ENCODE assay signal across 19 cellular contexts in genomic region chr17:9703781-9704082, GRCh38. TPM values are rescaled to one million over a fixed set of nuclear protein-coding genes. Genes with fewer than 3 reads are reported as not detected.
A peak's percentile ranks its signal among the peaks of the same experiment; 100 is the strongest.
DNase-seq lines count a peak whose midpoint lies in the region; ATAC-seq and FAIRE-seq lines count a peak whose summit lies in the region.
"Had no signal": no experiment of that assay in that cellular context is flagged by ENCODE, and none has a peak within 500 bp of the region (broad histone marks: within the 10 kb centered on the region; RNA-seq: fewer than 3 reads in every experiment).

No MANE protein-coding gene starts in this region.

- peaks cover 8% of the 10 kb centered on the region for H3K79me1 ChIP-seq in trophoblast cell (ENCODE audit: low read length)

- H3K9me3 ChIP-seq in BLaER1 treated with 17β-estradiol and CSF1 and Interleukin-3, amounts not matched to agents 10 nM and 100 nM (replicated peaks in 1 of 11), result peaks cover 0 to 5% (median 0%) of the 10 kb centered on the region in 11 experiments; a peak in 1 of 22 replicates
- no peaks in the 10 kb centered on the region for H3K9me3 ChIP-seq in T-helper 17 cell (ENCODE audit: control insufficient read depth, low read length, poor library complexity, severe bottlenecking)
- peaks cover 3% of the 10 kb centered on the region for H3K9me3 ChIP-seq in trophoblast cell (ENCODE audit: insufficient read depth, low read depth, low read length)

- peak overlapping the region; percentile 46 to 96 (median 78) for H3K4me2 ChIP-seq in BLaER1 treated with 17β-estradiol and CSF1 and Interleukin-3, amounts not matched to agents 10 nM and 100 nM
- no peak overlapping the region for H3K4me2 ChIP-seq in trophoblast cell (ENCODE audit: low read length)

- no peak overlapping the region for H3K4me3 Mint-ChIP-seq in T-helper 17 cell
- H3K4me3 Mint-ChIP-seq: CD14-positive monocyte; CD4-positive, alpha-beta memory T cell had no signal

- H2AK5ac ChIP-seq in trophoblast cell (ENCODE audit: low read length), result no peak overlapping the region

- peaks cover 15 to 80% (median 72%) of the 10 kb centered on the region in 10 experiments for H3K4me1 ChIP-seq in BLaER1 treated with 17β-estradiol and CSF1 and Interleukin-3, amounts not matched to agents 10 nM and 100 nM
- H3K4me1 ChIP-seq in trophoblast cell (ENCODE audit: control insufficient read depth in 1 of 2, insufficient read depth in 2 of 2, low read length in 2 of 2), result peaks cover 22 to 24% of the 10 kb centered on the region in 2 experiments

- H3K27me3 Mint-ChIP-seq in T-helper 17 cell, result peaks cover 9% of the 10 kb centered on the region

- H4K91ac ChIP-seq in trophoblast cell (ENCODE audit: low read depth, low read length), result no peak overlapping the region

- no peak overlapping the region for H3K14ac ChIP-seq in trophoblast cell (ENCODE audit: low read length)

- H3K27ac Mint-ChIP-seq in T-helper 17 cell, result peak overlapping the region; percentile 9
- H3K27ac Mint-ChIP-seq: CD14-positive monocyte had no signal

- H3K23ac ChIP-seq in trophoblast cell (ENCODE audit: low read length), result no peak overlapping the region

- no peak for DNase-seq in T-helper 17 cell
- no peak for DNase-seq in left lobe of liver (ENCODE audit: low spot score)
- no peak for DNase-seq in trophoblast cell
- no peak for DNase-seq in HTR-8/SVneo (ENCODE audit: insufficient read length, low spot score)
- no peak for DNase-seq in NCI-H446 treated with DMSO at 0.1 percent for 48 hours (lab: John Stamatoyannopoulos, UW)
- no peak for DNase-seq in CD1c-positive myeloid dendritic cell (ENCODE audit: extremely low spot score)
- DNase-seq in NK-92 treated with Interleukin-12 subunit alpha and Interleukin-12 subunit beta, amount 100 ng/mL, for 24 hours (lab: John Stamatoyannopoulos, UW), result no peak
- DNase-seq: Calu3; CD4-positive, alpha-beta memory T cell; COR-L47; DMS153; DND-41; H7 had no signal

- H3K36me3 ChIP-seq in BLaER1 treated with 17β-estradiol and CSF1 and Interleukin-3, amounts not matched to agents 10 nM and 100 nM, result peaks cover 0 to 7% (median 0%) of the 10 kb centered on the region in 11 experiments; a peak in 2 of 22 replicates
- H3K36me3 ChIP-seq in trophoblast cell (ENCODE audit: control insufficient read depth in 1 of 2, insufficient read depth in 2 of 2, low read length in 2 of 2), result peaks cover 23 to 37% of the 10 kb centered on the region in 2 experiments

- H3K27ac ChIP-seq in BLaER1 treated with 17β-estradiol and CSF1 and Interleukin-3, amounts not matched to agents 10 nM and 100 nM, result peak overlapping the region in 5 of 11 experiments; percentile 23 to 55 (median 32); a peak in 8 of 22 replicates
- peak overlapping the region; percentile 58 for H3K27ac ChIP-seq in trophoblast cell (ENCODE audit: low read depth, low read length)

- H3K79me2 ChIP-seq in trophoblast cell (ENCODE audit: control insufficient read depth, insufficient read depth, low read length, poor library complexity), result no peaks in the 10 kb centered on the region

- H3K9ac ChIP-seq in BLaER1 treated with 17β-estradiol and CSF1 and Interleukin-3, amounts not matched to agents 10 nM and 100 nM, result peak overlapping the region in 3 of 11 experiments; percentile 24 to 60 (median 44); a peak in 6 of 22 replicates
- no peak overlapping the region for H3K9ac ChIP-seq in trophoblast cell (ENCODE audit: low read length)

- peak overlapping the region in 2 of 10 experiments; percentile 26 to 46; a peak in 2 of 20 replicates for H3K4me3 ChIP-seq in BLaER1 treated with 17β-estradiol and CSF1 and Interleukin-3, amounts not matched to agents 10 nM and 100 nM
- no peak overlapping the region for H3K4me3 ChIP-seq in trophoblast cell (ENCODE audit: low read depth, low read length)

- H4K20me1 ChIP-seq in BLaER1 treated with 17β-estradiol and CSF1 and Interleukin-3, amounts not matched to agents 10 nM and 100 nM, result no peaks in the 10 kb centered on the region

- peaks cover 2% of the 10 kb centered on the region for H3K4me1 Mint-ChIP-seq in T-helper 17 cell
- H3K4me1 Mint-ChIP-seq: CD14-positive monocyte; CD4-positive, alpha-beta memory T cell had no signal

- peaks cover 3% of the 10 kb centered on the region for H3K36me3 Mint-ChIP-seq in T-helper 17 cell (ENCODE audit: low read depth)
- H3K36me3 Mint-ChIP-seq: CD14-positive monocyte; CD4-positive, alpha-beta memory T cell had no signal

- no peak for FAIRE-seq in HTR-8/SVneo (lab: Jason Lieb, UNC)
- FAIRE-seq: G401.6, GM12892, H1 had no signal

- H3K18ac ChIP-seq in trophoblast cell (ENCODE audit: low read length), result no peak overlapping the region

- no peak overlapping the region for H3K4ac ChIP-seq in trophoblast cell (ENCODE audit: low read depth, low read length)

- no peak overlapping the region for H4K12ac ChIP-seq in trophoblast cell (ENCODE audit: low read depth, low read length)

- no peak overlapping the region for H2BK5ac ChIP-seq in trophoblast cell (ENCODE audit: low read depth, low read length, poor library complexity)

- H2BK120ac ChIP-seq in trophoblast cell (ENCODE audit: insufficient read depth, low read length, poor library complexity), result no peak overlapping the region

- peak overlapping the region; percentile 38 for H2BK12ac ChIP-seq in trophoblast cell (ENCODE audit: low read length)

- H2AFZ ChIP-seq in trophoblast cell (ENCODE audit: insufficient read depth, low read length, poor library complexity), result no peak overlapping the region

- ATAC-seq in T-helper 17 cell (no peak), left lobe of liver (peak; percentile 62)
- ATAC-seq: HCT116 had no signal

- WGBS in trophoblast cell (ENCODE audit: extremely low coverage, insufficient coverage, insufficient read length), result no CpG with 5 or more reads among the region's 3 CpGs

- no peak overlapping the region for H4K8ac ChIP-seq in trophoblast cell (ENCODE audit: low read depth, low read length)

- H3K27me3 ChIP-seq in BLaER1 treated with 17β-estradiol and CSF1 and Interleukin-3, amounts not matched to agents 10 nM and 100 nM, result no peaks in the 10 kb centered on the region
- no peaks in the 10 kb centered on the region for H3K27me3 ChIP-seq in trophoblast cell (ENCODE audit: insufficient read depth, low read length)

RNA-seq across cellular contexts. Expression of gene USP43, which starts 58.4 kb away (rescaled TPM):
- under 1 TPM; 0.29 to 0.45 TPM for total RNA-seq in T-helper 17 cell
- 11.8 TPM for total RNA-seq in left lobe of liver
- polyA plus RNA-seq in trophoblast cell (2013), result 9.7 and 10.0 TPM in 2 replicates
- polyA plus RNA-seq: CD4-positive, alpha-beta memory T cell had no signal
